Comparison of ENCODE assay signal across 16 cellular contexts in genomic region chr7:87332321-87332720, GRCh38. TPM values are rescaled to one million over a fixed set of nuclear protein-coding genes. Genes with fewer than 3 reads are reported as not detected.
DNase-seq lines count a peak whose midpoint lies in the region; ATAC-seq and TF ChIP-seq lines count a peak whose summit lies in the region.
"Had no signal": no experiment of that assay in that cellular context is flagged by ENCODE, and none has a peak within 500 bp of the region (broad histone marks: within the 10 kb centered on the region; RNA-seq: fewer than 3 reads in every experiment).

No MANE protein-coding gene starts in this region.

- H3K9me3 Mint-ChIP-seq in endodermal cell (peaks cover 64% of the 10 kb centered on the region), nephron (peaks cover 51% of the 10 kb centered on the region)

- H3K27me3 ChIP-seq in endodermal cell (ENCODE audit: control insufficient read depth, insufficient read depth, low read length, poor library complexity, severe bottlenecking) (no peaks in the 10 kb centered on the region), liver (ENCODE audit: control insufficient read depth in 4 of 4, insufficient read depth in 4 of 4, low read length in 3 of 4) (no peaks in the 10 kb centered on the region), MG63 (no peaks in the 10 kb centered on the region), heart right ventricle (no peaks in the 10 kb centered on the region)
- H3K27me3 ChIP-seq: BLaER1 had no signal

- H3K4me3 Mint-ChIP-seq in endodermal cell (no peak overlapping the region), nephron (no peak overlapping the region)
- H3K4me3 Mint-ChIP-seq: CD8-positive, alpha-beta memory T cell had no signal

- peaks cover 5% of the 10 kb centered on the region for H3K4me1 ChIP-seq in endodermal cell (ENCODE audit: control insufficient read depth, insufficient read depth, low read length)
- peaks cover 0 to 13% (median 6%) of the 10 kb centered on the region in 4 donors for H3K4me1 ChIP-seq in liver (ENCODE audit: control insufficient read depth in 4 of 4, insufficient read depth in 4 of 4, low read length in 3 of 4)
- no peaks in the 10 kb centered on the region for H3K4me1 ChIP-seq in heart right ventricle

- H3K9ac ChIP-seq in endodermal cell (ENCODE audit: extremely low read depth, low read length, poor library complexity, severe bottlenecking): no peak overlapping the region
- no peak overlapping the region for H3K9ac ChIP-seq in liver (ENCODE audit: low read depth in 1 of 2, low read length in 2 of 2)
- H3K9ac ChIP-seq: BLaER1, GM23248 had no signal

- H3K27ac ChIP-seq in 22Rv1: peak overlapping the region; percentile 0; the same call in 1 of the 2 replicates
- H3K27ac ChIP-seq in endodermal cell (ENCODE audit: low read depth, low read length): no peak overlapping the region
- peak overlapping the region in 1 of 2 donors; percentile 16 for H3K27ac ChIP-seq in liver (ENCODE audit: low read depth in 1 of 2, low read length in 2 of 2)
- H3K27ac ChIP-seq in heart right ventricle: no peak overlapping the region
- H3K27ac ChIP-seq: BLaER1, GM23248 had no signal

- intact Hi-C loops in left cardiac atrium (cut with DNase I) (no loop called here), heart right ventricle (cut with DNase I) (no loop called here)

- H3K4me3 ChIP-seq in endodermal cell (ENCODE audit: low read length) (peak overlapping the region; percentile 41), liver (ENCODE audit: low read depth in 1 of 3, low read length in 3 of 3) (no peak overlapping the region), MG63 (no peak overlapping the region), heart right ventricle (no peak overlapping the region)
- H3K4me3 ChIP-seq: BLaER1, GM23248 had no signal

- DNase-seq in endodermal cell (no peak), left cardiac atrium (no peak), MG63 (no peak), heart right ventricle (no peak)
- DNase-seq: 8988T; AML-193; CD8-positive, alpha-beta memory T cell; DMS53; GF-D8; GM23248 had no signal

- H3K4me1 Mint-ChIP-seq in endodermal cell: peaks cover 2% of the 10 kb centered on the region
- no peaks in the 10 kb centered on the region for H3K4me1 Mint-ChIP-seq in nephron
- H3K4me1 Mint-ChIP-seq: CD8-positive, alpha-beta memory T cell had no signal

- H3K27me3 Mint-ChIP-seq in endodermal cell (ENCODE audit: insufficient read depth) (no peaks in the 10 kb centered on the region), nephron (ENCODE audit: low read depth) (no peaks in the 10 kb centered on the region)

- no peak for TF ChIP-seq RAD21 in liver (IDR thresholded peaks at IDR 0.05)

- H3K36me3 ChIP-seq in endodermal cell (ENCODE audit: control insufficient read depth, insufficient read depth, low read length) (peaks cover 10% of the 10 kb centered on the region), liver (ENCODE audit: control insufficient read depth in 4 of 4, insufficient read depth in 3 of 4, low read depth in 1 of 4, low read length in 3 of 4) (peaks cover 0 to 18% (median 5%) of the 10 kb centered on the region in 4 donors), MG63 (no peaks in the 10 kb centered on the region), heart right ventricle (peaks cover 0 to 38% (median 11%) of the 10 kb centered on the region in 9 donors)

- H3K36me3 Mint-ChIP-seq in endodermal cell (ENCODE audit: low read depth) (peaks cover 26% of the 10 kb centered on the region), nephron (ENCODE audit: low read depth) (peaks cover 82% of the 10 kb centered on the region)

- 95 to 100% methylated on average over 1 to 2 of the region's 2 CpGs for WGBS in endodermal cell (ENCODE audit: insufficient coverage in 1 of 2, insufficient read length in 1 of 2), 2 experiments
- WGBS in liver: 28% methylated on average over 2 of the region's 2 CpGs
- 79 to 87% methylated on average over 2 of the region's 2 CpGs for WGBS in heart right ventricle, 2 donors

- ATAC-seq in GM21381 (IDR thresholded peaks at IDR 0.05; ENCODE audit: unreplicated experiment) (no peak), left cardiac atrium (no peak), heart right ventricle (no peak)
- ATAC-seq: HCT116 had no signal

- TF ChIP-seq CTCF in 22Rv1 (IDR thresholded peaks at IDR 0.05): no peak
- no peak for TF ChIP-seq CTCF in endodermal cell (conservative IDR thresholded peaks at IDR 0.05)
- TF ChIP-seq CTCF in liver (IDR thresholded peaks at IDR 0.05; ENCODE audit: low read depth, low read length, missing input control): no peak
- no peak for TF ChIP-seq CTCF in nephron (IDR thresholded peaks at IDR 0.05; ENCODE audit: unreplicated experiment in 3 of 3)
- no peak for TF ChIP-seq CTCF in heart right ventricle (IDR thresholded peaks at IDR 0.05)

- H3K27ac Mint-ChIP-seq in endodermal cell (no peak overlapping the region), nephron (peak overlapping the region; percentile 51 to 82 (median 67))

- H3K9me3 ChIP-seq in endodermal cell (ENCODE audit: control insufficient read depth, low read length) (peaks cover 67% of the 10 kb centered on the region), liver (ENCODE audit: control insufficient read depth in 4 of 4, low read length in 3 of 4) (peaks cover 13 to 27% (median 23%) of the 10 kb centered on the region in 4 donors), MG63 (0 out of 2 replicates have a peak, but pooled peaks cover 2% of the 10 kb centered on the region), heart right ventricle (peaks cover 3 to 38% (median 21%) of the 10 kb centered on the region in 11 donors)

TF ChIP-seq in liver, 16 proteins besides CTCF, POLR2A, EP300 and RAD21:
- TF ChIP-seq SP1 (IDR thresholded peaks at IDR 0.05): peak; percentile 79
- peak; percentile 57 to 75 for TF ChIP-seq HNF4A (conservative IDR thresholded peaks at IDR 0.05)
- TF ChIP-seq TAF1 (conservative IDR thresholded peaks at IDR 0.05): no peak

RNA-seq across cellular contexts. Expression of gene CROT, which starts 13.1 kb away (rescaled TPM):
- total RNA-seq in endodermal cell (10 to 100 TPM in 1 of 2 donors, 1 to 10 TPM in 1; 6.3 to 11.0 TPM), liver (10 to 100 TPM; 42.5 to 45.1 TPM), left cardiac atrium (1 to 10 TPM; 5.3 to 7.7 TPM), heart right ventricle (10 to 100 TPM in 1 of 10 donors, 1 to 10 TPM in 9; 4.5 to 10.6 (median 7.7) TPM)
- polyA plus RNA-seq in endodermal cell (2013, experiment 1 of 2): 12.5 TPM
- polyA plus RNA-seq in endodermal cell (2013, experiment 2 of 2): 10.3 TPM
- polyA plus RNA-seq in liver (10 to 100 TPM; 10.6 to 23.4 TPM), heart right ventricle (1 to 10 TPM; 4.3 to 5.6 TPM)
- total RNA-seq in MG63 (2014; rRNA removed; shearing (Covaris generic); ENCODE audit: low replicate concordance): 3.3 and 4.5 TPM in 2 replicates
